ENCODE assay signal across 8 cellular contexts in genomic region chr12:40137252-40137651, GRCh38.
DNase-seq lines count a peak whose midpoint lies in the region; ATAC-seq lines count a peak whose summit lies in the region.

No MANE protein-coding gene starts in this region.

- H3K9me3 Mint-ChIP-seq in central memory CD8-positive, alpha-beta T cell = no peaks in the 10 kb centered on the region

- peak; percentile 83 for DNase-seq in CD1c-positive myeloid dendritic cell (ENCODE audit: extremely low spot score)
- no peak for DNase-seq in central memory CD8-positive, alpha-beta T cell (ENCODE audit: low spot score in 2 of 2)
- no peak for DNase-seq in HK-2 (ENCODE audit: unreplicated experiment)
- DNase-seq in T1000 (lab: John Stamatoyannopoulos, UW) = no peak
- DNase-seq in NCI-H748 (lab: John Stamatoyannopoulos, UW; ENCODE audit: unreplicated experiment) = no peak
- no peak for DNase-seq in stimulated activated CD8-positive, alpha-beta memory T cell treated with anti-CD3 and anti-CD28 coated beads, Interleukin-4, amount 100 ng/mL, for 48 hours

- H3K4me3 Mint-ChIP-seq in central memory CD8-positive, alpha-beta T cell = no peak overlapping the region

- H3K27me3 Mint-ChIP-seq in central memory CD8-positive, alpha-beta T cell = peaks cover 8% of the 10 kb centered on the region

- H3K36me3 Mint-ChIP-seq in central memory CD8-positive, alpha-beta T cell (ENCODE audit: insufficient read depth) = no peaks in the 10 kb centered on the region

- H3K4me1 Mint-ChIP-seq in central memory CD8-positive, alpha-beta T cell = no peaks in the 10 kb centered on the region

- ATAC-seq in GM19395 (IDR thresholded peaks at IDR 0.05; ENCODE audit: unreplicated experiment) (peak; percentile 91), HG03432 (IDR thresholded peaks at IDR 0.05; ENCODE audit: unreplicated experiment) (peak; percentile 94)
- ATAC-seq in central memory CD8-positive, alpha-beta T cell (replicated peaks; ENCODE audit: extremely low read depth, poor library complexity, severe bottlenecking) = peak; percentile 83

- H3K27ac Mint-ChIP-seq in central memory CD8-positive, alpha-beta T cell (ENCODE audit: low read depth) = peak overlapping the region; percentile 2
